ENCODE assay signal across 8 cellular contexts in genomic region chr9:79572891-79573696, GRCh38. TPM values are rescaled to one million over a fixed set of nuclear protein-coding genes. Genes with fewer than 3 reads are reported as not detected.
A peak's percentile ranks its signal among the peaks of the same experiment; 100 is the strongest.
DNase-seq lines count a peak whose midpoint lies in the region; ATAC-seq and TF ChIP-seq lines count a peak whose summit lies in the region.

No MANE protein-coding gene starts in this region.

- peak overlapping the region; percentile 79 for H3K9ac ChIP-seq in HUES48 (ENCODE audit: low read depth, low read length)

- peaks cover 3% of the 10 kb centered on the region; the same call in 1 of the 2 replicates for H3K4me1 ChIP-seq in BE2C
- peaks cover 27% of the 10 kb centered on the region for H3K4me1 ChIP-seq in HUES48 (ENCODE audit: control insufficient read depth, insufficient read depth, low read length)

- no peak for TF ChIP-seq CTCF in BE2C (IDR thresholded peaks at IDR 0.05; ENCODE audit: low read depth, low read length)

- peak overlapping the region; percentile 87 for H3K4me3 Mint-ChIP-seq in activated CD8-positive, alpha-beta T cell treated with anti-CD3 and anti-CD28 coated beads, Interleukin-2, amount 10 ng/mL, durations not matched to agents 7 days and 5 days
- H3K4me3 Mint-ChIP-seq in effector memory CD8-positive, alpha-beta T cell = no peak overlapping the region
- H3K4me3 Mint-ChIP-seq in stimulated activated naive B cell treated with anti-CD40 and anti-IgM and Interleukin-4, amounts not matched to agents 10 μg/mL and 1 μg/mL and 100 μg/mL, for 72 hours = peak overlapping the region in 1 of 2 donors; percentile 89

- POLR2A ChIA-PET in activated CD8-positive, alpha-beta T cell treated with anti-CD3 and anti-CD28 coated beads, Interleukin-2, amount 10 ng/mL, durations not matched to agents 7 days and 5 days (lab: Charles Lee) = interaction anchor here (0.6 to 2.2 kb wide), 9 partner anchors 10 to 239 kb away, joined by 3 to 50 read pairs (median 5); no protein-coding TSS in a partner anchor

- peak overlapping the region; percentile 83 for H3K27ac Mint-ChIP-seq in activated CD8-positive, alpha-beta T cell treated with anti-CD3 and anti-CD28 coated beads, Interleukin-2, amount 10 ng/mL, durations not matched to agents 7 days and 5 days
- no peak overlapping the region for H3K27ac Mint-ChIP-seq in effector memory CD8-positive, alpha-beta T cell
- H3K27ac Mint-ChIP-seq in stimulated activated naive B cell treated with anti-CD40 and anti-IgM and Interleukin-4, amounts not matched to agents 10 μg/mL and 1 μg/mL and 100 μg/mL, for 72 hours = peak overlapping the region; percentile 93

- peaks cover 41% of the 10 kb centered on the region for H3K4me1 Mint-ChIP-seq in activated CD8-positive, alpha-beta T cell treated with anti-CD3 and anti-CD28 coated beads, Interleukin-2, amount 10 ng/mL, durations not matched to agents 7 days and 5 days (ENCODE audit: low read depth)
- H3K4me1 Mint-ChIP-seq in effector memory CD8-positive, alpha-beta T cell (ENCODE audit: low read depth in 2 of 2) = peaks cover 33 to 43% of the 10 kb centered on the region in 2 donors
- peaks cover 32 to 45% of the 10 kb centered on the region in 2 donors for H3K4me1 Mint-ChIP-seq in stimulated activated naive B cell treated with anti-CD40 and anti-IgM and Interleukin-4, amounts not matched to agents 10 μg/mL and 1 μg/mL and 100 μg/mL, for 72 hours

- DNase-seq in BE2C = peak; percentile 38
- peak; percentile 65 for DNase-seq in activated CD8-positive, alpha-beta T cell treated with anti-CD3 and anti-CD28 coated beads, Interleukin-2, amount 10 ng/mL, durations not matched to agents 7 days and 5 days
- peak; percentile 58 to 68 (median 65) for DNase-seq in effector memory CD8-positive, alpha-beta T cell
- DNase-seq in midbrain (lab: John Stamatoyannopoulos, UW) = peak; percentile 49
- DNase-seq in stimulated activated naive B cell treated with anti-CD40 and anti-IgM and Interleukin-4, amounts not matched to agents 10 μg/mL and 1 μg/mL and 100 μg/mL, for 72 hours = peak; percentile 45
- no peak for DNase-seq in COR-L47 (lab: John Stamatoyannopoulos, UW)

- H3K9me3 ChIP-seq in BE2C (no peaks in the 10 kb centered on the region), HUES48 (ENCODE audit: control insufficient read depth, insufficient read depth, low read length) (no peaks in the 10 kb centered on the region)

- peak overlapping the region; percentile 77 for H3K27ac ChIP-seq in HUES48 (ENCODE audit: low read depth, low read length)

- peaks cover 7% of the 10 kb centered on the region; the same call in 1 of the 2 replicates for H3K27me3 ChIP-seq in BE2C
- no peaks in the 10 kb centered on the region for H3K27me3 ChIP-seq in HUES48 (ENCODE audit: control insufficient read depth, insufficient read depth, low read length)

- ATAC-seq in activated CD8-positive, alpha-beta T cell treated with anti-CD3 and anti-CD28 coated beads, Interleukin-2, amount 10 ng/mL, durations not matched to agents 7 days and 5 days = peak; percentile 2
- peak; percentile 4 for ATAC-seq in effector memory CD8-positive, alpha-beta T cell (replicated peaks)
- no peak for ATAC-seq in stimulated activated naive B cell treated with anti-CD40 and anti-IgM and Interleukin-4, amounts not matched to agents 10 μg/mL and 1 μg/mL and 100 μg/mL, for 72 hours (replicated peaks)
- no peak for ATAC-seq in GM19452 (IDR thresholded peaks at IDR 0.05; ENCODE audit: unreplicated experiment)

- H3K36me3 ChIP-seq in BE2C (peaks cover 3% of the 10 kb centered on the region), HUES48 (ENCODE audit: control insufficient read depth, insufficient read depth, low read length) (peaks cover 17% of the 10 kb centered on the region)

- H3K9me3 Mint-ChIP-seq in activated CD8-positive, alpha-beta T cell treated with anti-CD3 and anti-CD28 coated beads, Interleukin-2, amount 10 ng/mL, durations not matched to agents 7 days and 5 days (ENCODE audit: insufficient read depth) = no peaks in the 10 kb centered on the region
- H3K9me3 Mint-ChIP-seq in effector memory CD8-positive, alpha-beta T cell = no peaks in the 10 kb centered on the region
- H3K9me3 Mint-ChIP-seq in stimulated activated naive B cell treated with anti-CD40 and anti-IgM and Interleukin-4, amounts not matched to agents 10 μg/mL and 1 μg/mL and 100 μg/mL, for 72 hours = no peaks in the 10 kb centered on the region

- peaks cover 2% of the 10 kb centered on the region for H3K27me3 Mint-ChIP-seq in activated CD8-positive, alpha-beta T cell treated with anti-CD3 and anti-CD28 coated beads, Interleukin-2, amount 10 ng/mL, durations not matched to agents 7 days and 5 days (ENCODE audit: low read depth)
- H3K27me3 Mint-ChIP-seq in effector memory CD8-positive, alpha-beta T cell = peaks cover 0 to 9% of the 10 kb centered on the region in 2 donors
- peaks cover 0 to 3% of the 10 kb centered on the region in 2 donors for H3K27me3 Mint-ChIP-seq in stimulated activated naive B cell treated with anti-CD40 and anti-IgM and Interleukin-4, amounts not matched to agents 10 μg/mL and 1 μg/mL and 100 μg/mL, for 72 hours

- CTCF ChIA-PET in activated CD8-positive, alpha-beta T cell treated with anti-CD3 and anti-CD28 coated beads, Interleukin-2, amount 10 ng/mL, durations not matched to agents 7 days and 5 days (lab: Charles Lee) = interaction anchor here (1.1 kb wide), 1 partner anchor 14 kb away, joined by 3 read pairs; no protein-coding TSS in a partner anchor

- peaks cover 37% of the 10 kb centered on the region for H3K36me3 Mint-ChIP-seq in activated CD8-positive, alpha-beta T cell treated with anti-CD3 and anti-CD28 coated beads, Interleukin-2, amount 10 ng/mL, durations not matched to agents 7 days and 5 days (ENCODE audit: low read depth)
- H3K36me3 Mint-ChIP-seq in effector memory CD8-positive, alpha-beta T cell (ENCODE audit: insufficient read depth) = peaks cover 21% of the 10 kb centered on the region
- H3K36me3 Mint-ChIP-seq in stimulated activated naive B cell treated with anti-CD40 and anti-IgM and Interleukin-4, amounts not matched to agents 10 μg/mL and 1 μg/mL and 100 μg/mL, for 72 hours = peaks cover 26 to 35% of the 10 kb centered on the region in 2 donors

- H3K4me3 ChIP-seq in BE2C (ENCODE audit: low read depth, low read length) (peak overlapping the region; percentile 98), HUES48 (ENCODE audit: low read depth, low read length) (peak overlapping the region; percentile 88)

RNA-seq across cellular contexts. Expression of gene TLE4, which starts 1.3 kb away (rescaled TPM):
- 70.2 TPM for polyA plus RNA-seq in BE2C (2012; ENCODE audit: insufficient read depth, insufficient read length, low read depth)
- total RNA-seq in activated CD8-positive, alpha-beta T cell treated with anti-CD3 and anti-CD28 coated beads, Interleukin-2, amount 10 ng/mL, durations not matched to agents 7 days and 5 days = 10 to 100 TPM; 47.7 to 51.8 TPM

Comparison
In these comparisons a context has a peak if more than half of its experiments do, and no peak if none do; other contexts are left out.
1. ATAC-seq: peak in activated CD8-positive, alpha-beta T cell treated with anti-CD3 and anti-CD28 coated beads, Interleukin-2, amount 10 ng/mL, durations not matched to agents 7 days and 5 days (single experiment) and effector memory CD8-positive, alpha-beta T cell (single experiment); none in stimulated activated naive B cell treated with anti-CD40 and anti-IgM and Interleukin-4, amounts not matched to agents 10 μg/mL and 1 μg/mL and 100 μg/mL, for 72 hours (0 of 2) and GM19452 (single experiment).
2. H3K27ac Mint-ChIP-seq: peak in activated CD8-positive, alpha-beta T cell treated with anti-CD3 and anti-CD28 coated beads, Interleukin-2, amount 10 ng/mL, durations not matched to agents 7 days and 5 days (single experiment) and stimulated activated naive B cell treated with anti-CD40 and anti-IgM and Interleukin-4, amounts not matched to agents 10 μg/mL and 1 μg/mL and 100 μg/mL, for 72 hours (single experiment); none in effector memory CD8-positive, alpha-beta T cell (0 of 2).